8 cellular contexts compared by ENCODE assay signal in the genomic region with DNA sequence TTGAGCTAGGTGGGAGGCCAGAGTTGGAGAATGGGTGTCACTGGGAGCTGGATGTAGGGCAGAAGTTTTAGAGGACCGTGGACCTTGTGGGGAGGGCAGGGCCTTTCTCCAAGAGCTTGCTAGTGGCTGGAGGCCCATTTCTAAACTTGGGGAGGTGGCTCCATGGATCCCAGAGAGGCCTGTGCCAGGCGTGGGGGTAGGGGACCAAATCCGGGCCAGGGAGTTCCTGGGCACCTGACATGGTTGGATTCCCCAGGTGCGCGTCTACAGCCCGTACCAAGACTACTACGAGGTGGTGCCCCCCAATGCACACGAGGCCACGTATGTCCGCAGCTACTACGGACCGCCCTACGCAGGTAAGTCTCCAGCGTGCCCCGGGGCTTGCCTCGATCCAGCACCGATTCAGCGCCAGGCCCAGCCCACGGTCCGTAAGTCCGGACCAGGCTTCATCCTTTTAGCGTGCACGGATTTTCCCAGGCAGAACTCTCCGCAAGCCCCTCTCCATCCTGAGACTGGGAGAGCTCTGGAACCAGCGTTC. TPM values are rescaled to one million over a fixed set of nuclear protein-coding genes. Genes with fewer than 3 reads are reported as not detected.
DNase-seq lines count a peak whose midpoint lies in the region; ATAC-seq and TF ChIP-seq lines count a peak whose summit lies in the region.

No MANE protein-coding gene starts in this region.

- no peak overlapping the region for H3K27ac Mint-ChIP-seq in nephron

- TF ChIP-seq POLR2A in lower leg skin (IDR thresholded peaks at IDR 0.05), result no peak

- peaks cover 9% of the 10 kb centered on the region for H3K4me1 ChIP-seq in effector memory CD4-positive, alpha-beta T cell (ENCODE audit: control insufficient read depth, insufficient read depth, low read length, poor library complexity, severe bottlenecking)

- peak overlapping the region; percentile 24 to 81 (median 78) for H3K4me3 Mint-ChIP-seq in nephron

- H3K27ac ChIP-seq in effector memory CD4-positive, alpha-beta T cell (ENCODE audit: insufficient read depth, low read length, poor library complexity, severe bottlenecking), result no peak overlapping the region

- intact Hi-C loops in lower leg skin (cut with DNase I; ENCODE audit: low total_unique reads), result loop anchor here (5.0 kb wide), 1 partner anchor 33 kb away; no protein-coding TSS in a partner anchor

- peak; percentile 11 for ATAC-seq in HG03378 (IDR thresholded peaks at IDR 0.05; ENCODE audit: unreplicated experiment)
- ATAC-seq in GM21717 (IDR thresholded peaks at IDR 0.05; ENCODE audit: unreplicated experiment), result no peak

- H3K36me3 Mint-ChIP-seq in nephron (ENCODE audit: low read depth), result no peaks in the 10 kb centered on the region

- peaks cover 18% of the 10 kb centered on the region for H3K4me1 Mint-ChIP-seq in nephron

- 40 to 45% methylated on average over 8 to 24 of the region's 25 CpGs for WGBS in lower leg skin, 2 donors

- peaks cover 3% of the 10 kb centered on the region for H3K36me3 ChIP-seq in effector memory CD4-positive, alpha-beta T cell (ENCODE audit: control insufficient read depth, insufficient read depth, low read length)

- H3K9me3 ChIP-seq in effector memory CD4-positive, alpha-beta T cell (ENCODE audit: control insufficient read depth, low read length), result no peaks in the 10 kb centered on the region

- DNase-seq in AG10803 (ENCODE audit: low read depth), result no peak
- no peak for DNase-seq in effector memory CD4-positive, alpha-beta T cell
- DNase-seq in lower leg skin (ENCODE audit: low spot score in 2 of 2), result no peak
- DNase-seq in activated CD4-positive, alpha-beta T cell treated with anti-CD3 and anti-CD28 coated beads for 48 hours, result no peak
- DNase-seq in GF-D8 (lab: John Stamatoyannopoulos, UW), result no peak

- H3K9me3 Mint-ChIP-seq in nephron, result no peaks in the 10 kb centered on the region

- no peaks in the 10 kb centered on the region for H3K27me3 ChIP-seq in effector memory CD4-positive, alpha-beta T cell (replicated peaks; ENCODE audit: control insufficient read depth, insufficient read depth, low read length, poor library complexity, severe bottlenecking)

- H3K4me3 ChIP-seq in AG10803 (ENCODE audit: low read length) (peak overlapping the region; percentile 60), lower leg skin (ENCODE audit: low read depth, poor library complexity, severe bottlenecking) (no peak overlapping the region)
- peak overlapping the region; percentile 15 for H3K4me3 ChIP-seq in effector memory CD4-positive, alpha-beta T cell (ENCODE audit: insufficient read depth, low read depth, low read length, poor library complexity, severe bottlenecking)

- TF ChIP-seq CTCF in AG10803 (conservative IDR thresholded peaks at IDR 0.05; ENCODE audit: low read length) (no peak), nephron (IDR thresholded peaks at IDR 0.05; ENCODE audit: unreplicated experiment in 3 of 3) (no peak), lower leg skin (IDR thresholded peaks at IDR 0.05) (no peak)

- peaks cover 14% of the 10 kb centered on the region for H3K27me3 Mint-ChIP-seq in nephron (ENCODE audit: low read depth)

RNA-seq across cellular contexts. Expression of gene PLEKHB1, which starts 14.2 kb away (rescaled TPM):
- total RNA-seq in lower leg skin, result 10 to 100 TPM in 2 of 4 donors, 1 to 10 TPM in 2; 2.9 to 18.9 (median 9.1) TPM
